In the genomic region with DNA sequence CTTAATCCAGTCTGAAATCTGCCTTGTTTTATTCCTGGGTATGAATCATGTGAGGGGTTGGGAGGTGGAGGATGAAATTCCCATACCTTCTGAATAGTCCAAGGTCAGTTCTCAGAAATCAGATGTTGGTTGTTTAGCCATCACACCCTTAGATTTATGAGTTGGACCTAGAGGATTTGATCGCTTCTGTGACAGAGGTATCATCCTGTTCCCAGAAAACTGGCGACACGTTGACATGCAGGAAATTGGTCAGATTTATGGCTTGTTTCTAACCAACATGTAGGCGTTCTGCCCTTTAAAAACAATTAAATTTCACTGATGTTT, we compare ENCODE assay signal across 16 cellular contexts. TPM values are rescaled to one million over a fixed set of nuclear protein-coding genes. Genes with fewer than 3 reads are reported as not detected.
A peak's percentile ranks its signal among the peaks of the same experiment; 100 is the strongest.
DNase-seq lines count a peak whose midpoint lies in the region; ATAC-seq, FAIRE-seq and TF ChIP-seq lines count a peak whose summit lies in the region.
"Had no signal": no experiment of that assay in that cellular context is flagged by ENCODE, and none has a peak within 500 bp of the region (broad histone marks: within the 10 kb centered on the region; RNA-seq: fewer than 3 reads in every experiment).

No MANE protein-coding gene starts in this region.

- no peak for TF ChIP-seq RAD21 in K562 (CRISPR knock-in tag; conservative IDR thresholded peaks at IDR 0.05 in 1 of 2, IDR thresholded peaks at IDR 0.05 in 1 of 2)

- TF ChIP-seq CTCF in K562 (IDR thresholded peaks at IDR 0.05 in 2 of 3, conservative IDR thresholded peaks at IDR 0.05 in 1 of 3; ENCODE audit: insufficient read depth in 2 of 3, low read depth in 1 of 3, low read length in 3 of 3) = no peak
- no peak for TF ChIP-seq CTCF in neutrophil (IDR thresholded peaks at IDR 0.05)
- no peak for TF ChIP-seq CTCF in GM10248 (IDR thresholded peaks at IDR 0.05; ENCODE audit: control extremely low read depth, extremely low read depth, low read depth, missing control alignments)

- WGBS in K562 (ENCODE audit: insufficient coverage, low coverage, missing lambda C conversion rate) = 0% methylated on average over 4 of the region's 4 CpGs

- peak overlapping the region in 5 of 10 experiments; percentile 22 to 45 (median 38); a peak in 5 of 20 replicates for H3K4me3 ChIP-seq in BLaER1 treated with 17β-estradiol and CSF1 and Interleukin-3, amounts not matched to agents 10 nM and 100 nM
- H3K4me3 ChIP-seq in K562 (no peak overlapping the region), neutrophil (ENCODE audit: low read depth in 1 of 2, low read length in 1 of 2) (no peak overlapping the region)
- H3K4me3 ChIP-seq: psoas muscle, spleen, tibial artery had no signal

- no peaks in the 10 kb centered on the region for H3K9me1 ChIP-seq in K562 (ENCODE audit: control insufficient read depth, insufficient read depth, low read length)

- H3K27me3 ChIP-seq in BLaER1 treated with 17β-estradiol and CSF1 and Interleukin-3, amounts not matched to agents 10 nM and 100 nM = no peaks in the 10 kb centered on the region
- H3K27me3 ChIP-seq in K562 (ENCODE audit: control insufficient read depth in 2 of 2, insufficient read depth in 2 of 2, low read length in 2 of 2) (peaks cover 39 to 53% of the 10 kb centered on the region in 2 experiments), neutrophil (no peaks in the 10 kb centered on the region)
- H3K27me3 ChIP-seq: spleen had no signal

- H4K20me1 ChIP-seq in BLaER1 treated with 17β-estradiol and CSF1 and Interleukin-3, amounts not matched to agents 10 nM and 100 nM = no peaks in the 10 kb centered on the region; a peak in 2 of 22 replicates
- 0 out of 2 replicates have a peak, but pooled peaks cover 4% of the 10 kb centered on the region for H4K20me1 ChIP-seq in K562 (replicated peaks; ENCODE audit: control insufficient read depth, insufficient read depth, low read length)

- peak overlapping the region in 9 of 11 experiments; percentile 79 to 97 (median 91); a peak in 19 of 22 replicates for H3K27ac ChIP-seq in BLaER1 treated with 17β-estradiol and CSF1 and Interleukin-3, amounts not matched to agents 10 nM and 100 nM
- H3K27ac ChIP-seq in K562 (ENCODE audit: extremely low read depth, low read depth, low read length) = no peak overlapping the region
- peak overlapping the region; percentile 69 for H3K27ac ChIP-seq in neutrophil
- H3K27ac ChIP-seq: C4-2B, KMS-11, psoas muscle, tibial artery had no signal

- 0 out of 22 replicates have a peak, but pooled peaks cover 0 to 7% (median 0%) of the 10 kb centered on the region in 11 experiments for H3K9me3 ChIP-seq in BLaER1 treated with 17β-estradiol and CSF1 and Interleukin-3, amounts not matched to agents 10 nM and 100 nM (replicated peaks in 1 of 11)
- H3K9me3 ChIP-seq in K562 (replicated peaks; ENCODE audit: control insufficient read depth, insufficient read depth, low read depth, low read length) (no peaks in the 10 kb centered on the region), neutrophil (no peaks in the 10 kb centered on the region)
- H3K9me3 ChIP-seq: psoas muscle, spleen, tibial artery had no signal

- no peaks in the 10 kb centered on the region for H3K36me3 ChIP-seq in BLaER1 treated with 17β-estradiol and CSF1 and Interleukin-3, amounts not matched to agents 10 nM and 100 nM
- H3K36me3 ChIP-seq in K562 (ENCODE audit: control insufficient read depth, insufficient read depth, low read length) = no peaks in the 10 kb centered on the region
- H3K36me3 ChIP-seq in neutrophil = no peaks in the 10 kb centered on the region
- H3K36me3 ChIP-seq: spleen, tibial artery had no signal

- H3K79me2 ChIP-seq in K562 (ENCODE audit: control insufficient read depth, insufficient read depth, low read length) = no peaks in the 10 kb centered on the region

- DNase-seq in HEK293T (ENCODE audit: extremely low spot score) = no peak
- DNase-seq in K562 (ENCODE audit: extremely low read depth in 1 of 4, low spot score in 3 of 4) = no peak
- DNase-seq in T-helper 1 cell = no peak
- DNase-seq in NCI-H146 (lab: John Stamatoyannopoulos, UW) = no peak
- DNase-seq in GM10248 (ENCODE audit: extremely low spot score) = no peak
- DNase-seq: DMS53, psoas muscle, spleen, tibial artery had no signal

- H3K4me2 ChIP-seq in BLaER1 treated with 17β-estradiol and CSF1 and Interleukin-3, amounts not matched to agents 10 nM and 100 nM = peak overlapping the region; percentile 73 to 95 (median 88)
- H3K4me2 ChIP-seq in K562 (ENCODE audit: insufficient read depth, low read length) = no peak overlapping the region
- H3K4me2 ChIP-seq: KMS-11 had no signal

- no peak for FAIRE-seq in K562 (lab: Jason Lieb, UNC)

- peaks cover 61 to 98% (median 90%) of the 10 kb centered on the region in 10 experiments for H3K4me1 ChIP-seq in BLaER1 treated with 17β-estradiol and CSF1 and Interleukin-3, amounts not matched to agents 10 nM and 100 nM
- H3K4me1 ChIP-seq in K562 (replicated peaks in 1 of 2; ENCODE audit: control insufficient read depth in 2 of 2, insufficient read depth in 2 of 2, low read length in 2 of 2) (no peaks in the 10 kb centered on the region; a peak in 1 of 5 replicates), neutrophil (ENCODE audit: control insufficient read depth in 1 of 2, insufficient read depth in 1 of 2, low read depth in 1 of 2, low read length in 1 of 2) (peaks cover 38 to 39% of the 10 kb centered on the region in 2 experiments)
- H3K4me1 ChIP-seq: psoas muscle had no signal

- in situ Hi-C loops in K562 (cut with MboI) = no loop called here

- TF ChIP-seq POLR2A in K562 (conservative IDR thresholded peaks at IDR 0.05) = no peak

- POLR2A ChIA-PET in HEK293T (lab: Yijun Ruan, JAX) = interaction anchor here (1.3 kb wide), 1 partner anchor 12 kb away, joined by 3 read pairs; no protein-coding TSS in a partner anchor
- POLR2A ChIA-PET in K562 (lab: Yijun Ruan, JAX) = interaction anchor here (0.6 kb wide), 1 partner anchor 13 kb away, joined by 3 read pairs; no protein-coding TSS in a partner anchor
- POLR2A ChIA-PET in GM10248 (lab: Yijun Ruan, JAX) = no interaction called here

- intact Hi-C loops in K562 (cut with micrococcal nuclease) = no loop called here

- CTCF ChIA-PET in HEK293T (lab: Yijun Ruan, JAX) (interaction anchor here (0.5 to 2.1 kb wide), 3 partner anchors 29 to 1202 kb away, joined by 6 to 8 read pairs (median 6); no protein-coding TSS in a partner anchor), K562 (lab: Yijun Ruan, JAX; ENCODE audit: low intra/inter-chr PET ratio) (no interaction called here), GM10248 (lab: Yijun Ruan, JAX) (interaction anchor here (1.0 to 10.5 kb wide), 7 partner anchors 16 to 129 kb away, joined by 3 to 97 read pairs (median 17); partner anchors contain the start of gene CEACAM1)

- H2AFZ ChIP-seq in K562 (ENCODE audit: low read depth, low read length) = no peak overlapping the region

- peak overlapping the region in 9 of 11 experiments; percentile 63 to 82 (median 79); a peak in 16 of 22 replicates for H3K9ac ChIP-seq in BLaER1 treated with 17β-estradiol and CSF1 and Interleukin-3, amounts not matched to agents 10 nM and 100 nM
- H3K9ac ChIP-seq in K562 (ENCODE audit: insufficient read depth in 1 of 2, low read depth in 2 of 2, low read length in 2 of 2) = no peak overlapping the region
- H3K9ac ChIP-seq: KMS-11 had no signal

- BruUV-seq in K562 (replicated peaks; lab: Mats Ljungman, UMichigan) = no TSS peak

- TF ChIP-seq EP300 in K562 (IDR thresholded peaks at IDR 0.05; ENCODE audit: low read length) = no peak

- ATAC-seq in K562 = no peak
- ATAC-seq: Panc1, psoas muscle had no signal

TF ChIP-seq in HEK293T, 16 proteins besides CTCF, POLR2A, EP300 and RAD21 (continues in another document):
- no peak for TF ChIP-seq SP1 (IDR thresholded peaks at IDR 0.05)

TF ChIP-seq in K562, 482 proteins besides CTCF, POLR2A, EP300 and RAD21 (continues in another document):
- peak; percentile 77 for TF ChIP-seq MEIS2 (IDR thresholded peaks at IDR 0.05; ENCODE audit: partially characterized antibody)
- TF ChIP-seq SUPT5H (IDR thresholded peaks at IDR 0.05) = no peak
- no peak for TF ChIP-seq SP2 (IDR thresholded peaks at IDR 0.05; ENCODE audit: extremely low read depth, low read depth, low read length, poor library complexity, severe bottlenecking)

RNA-seq across cellular contexts. Expression of gene CXCL17, which starts 24.7 kb away (rescaled TPM):
- total RNA-seq in K562 (2011; cell fraction: chromatin; rRNA removed; ENCODE audit: low replicate concordance) = not detected in 2 replicates
- not detected in 2 replicates for total RNA-seq in K562 (2011; cell fraction: nucleolus; rRNA removed)
- not detected in 2 replicates for total RNA-seq in K562 (2011; cell fraction: nucleoplasm; rRNA removed)
- total RNA-seq in K562 (2014; rRNA removed) = not detected in 2 replicates
- not detected in 2 replicates for total RNA-seq in K562 (2014; rRNA removed; fragmentation: Illumina TruSeq; extraction: Trizol)
- not detected in 2 replicates for total RNA-seq in K562 (2015; rRNA removed; fragmentation: Illumina TruSeq; extraction: Trizol)
- not detected in 2 replicates for total RNA-seq in K562 (2021)
- polyA plus RNA-seq in K562 (2011; rRNA removed) = not detected in 2 replicates
- not detected in 2 replicates for polyA plus RNA-seq in K562 (2011; cell fraction: cytosol; rRNA removed)
- not detected in 2 replicates for polyA plus RNA-seq in K562 (2011; cell fraction: nucleus; rRNA removed)
- polyA plus RNA-seq in K562 (2012) = 0.14 and 0.19 TPM in 2 replicates
- 0.10 TPM in 1 of 2 replicates, not detected in the other for polyA plus RNA-seq in K562 (2014; fragmentation: Illumina TruSeq; extraction: Trizol)
- polyA plus RNA-seq in K562 (2014; fragmentation: Nextera tagmentation; extraction: Ambion mirVana) = under 1 TPM in 1 of 2 experiments, not detected in 1; 0.15 TPM
- polyA plus RNA-seq in K562 (2014; rRNA removed) = not detected in 2 replicates
- polyA minus RNA-seq in K562 (2011; rRNA and poly(A)+ RNA removed) = not detected in 2 replicates
- not detected in 2 replicates for polyA minus RNA-seq in K562 (2011; cell fraction: cytosol; rRNA and poly(A)+ RNA removed)
- not detected in 2 replicates for polyA minus RNA-seq in K562 (2011; cell fraction: nucleus; rRNA and poly(A)+ RNA removed)
- total RNA-seq: activated T-helper 1 cell treated with anti-CD3 and anti-CD28 coated beads, Interleukin-12 subunit alpha, Interleukin-12 subunit beta, Interleukin-2, Interleukin-4 antibody, amounts not matched to agents 30 ng/mL and 10 ng/mL and 1 ng/mL, durations not matched to agents 14 hours and 24 hours and 36 hours; H4; psoas muscle; spleen had no signal

RNA-seq across cellular contexts. Expression of gene LIPE, which starts 40.2 kb away (rescaled TPM):
- total RNA-seq in K562 (2011; cell fraction: chromatin; rRNA removed; ENCODE audit: low replicate concordance) = not detected in 2 replicates
- total RNA-seq in K562 (2011; cell fraction: nucleolus; rRNA removed) = not detected in 2 replicates
- total RNA-seq in K562 (2011; cell fraction: nucleoplasm; rRNA removed) = not detected in 2 replicates
- total RNA-seq in K562 (2014; rRNA removed) (not detected in 2 replicates), K562 (2014; rRNA removed; fragmentation: Illumina TruSeq; extraction: Trizol) (not detected in 2 replicates), K562 (2015; rRNA removed; fragmentation: Illumina TruSeq; extraction: Trizol) (not detected in 2 replicates), K562 (2021) (0.22 and 0.27 TPM in 2 replicates)
- polyA plus RNA-seq in K562 (2011; rRNA removed) (not detected in 2 replicates), K562 (2014; fragmentation: Illumina TruSeq; extraction: Trizol) (not detected in 2 replicates), K562 (2014; fragmentation: Nextera tagmentation; extraction: Ambion mirVana) (not detected), K562 (2014; rRNA removed) (not detected in 2 replicates)
- polyA plus RNA-seq in K562 (2011; cell fraction: cytosol; rRNA removed) = not detected in 2 replicates
- not detected in 2 replicates for polyA plus RNA-seq in K562 (2011; cell fraction: nucleus; rRNA removed)
- polyA plus RNA-seq in K562 (2012) = 0.05 and 0.43 TPM in 2 replicates
- polyA minus RNA-seq in K562 (2011; rRNA and poly(A)+ RNA removed) = not detected in 2 replicates
- not detected in 2 replicates for polyA minus RNA-seq in K562 (2011; cell fraction: cytosol; rRNA and poly(A)+ RNA removed)
- polyA minus RNA-seq in K562 (2011; cell fraction: nucleus; rRNA and poly(A)+ RNA removed) = not detected in 2 replicates

Comparison
In these comparisons a context has a peak if more than half of its experiments do, and no peak if none do; other contexts are left out.
1. H3K9ac ChIP-seq: peak in BLaER1 treated with 17β-estradiol and CSF1 and Interleukin-3, amounts not matched to agents 10 nM and 100 nM (9 of 11); none in K562 (0 of 2).